3 cellular contexts compared by ENCODE assay signal in the genomic region with DNA sequence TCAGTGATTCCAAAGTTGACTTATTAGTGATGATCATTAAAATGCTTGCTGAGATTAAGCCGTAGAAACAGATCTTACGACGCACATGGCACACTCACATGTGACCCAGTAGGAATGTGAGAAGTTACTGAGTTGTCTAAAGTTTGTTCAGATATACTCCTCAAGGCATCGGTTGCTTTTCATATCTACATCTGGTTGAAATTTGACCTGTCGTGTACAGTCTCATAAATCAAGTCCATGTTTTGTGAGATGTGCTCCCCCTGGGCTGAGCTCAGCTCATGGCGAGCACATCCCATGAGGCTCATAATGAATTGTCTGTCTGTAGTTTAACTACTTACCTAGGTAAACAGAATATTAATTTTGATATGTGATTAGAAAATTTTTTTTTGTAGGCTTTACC.
A peak's percentile ranks its signal among the peaks of the same experiment; 100 is the strongest.
TF ChIP-seq lines count a peak whose summit lies in the region.

No MANE protein-coding gene starts in this region.

TF ChIP-seq in SK-N-SH treated with all-trans-retinoic acid at 6 μM for 48 hours, 23 proteins besides CTCF, POLR2A, EP300 and RAD21 (continued from another document):
- TF ChIP-seq GLIS3 (CRISPR knock-in tag; IDR thresholded peaks at IDR 0.05) = no peak
- no peak for TF ChIP-seq ZFP3 (CRISPR knock-in tag; IDR thresholded peaks at IDR 0.05)
- TF ChIP-seq CSDC2 (CRISPR knock-in tag; IDR thresholded peaks at IDR 0.05) = no peak
- no peak for TF ChIP-seq ZNF8 (CRISPR knock-in tag; IDR thresholded peaks at IDR 0.05)
- TF ChIP-seq TOX (CRISPR knock-in tag; IDR thresholded peaks at IDR 0.05; ENCODE audit: borderline replicate concordance) = no peak
- TF ChIP-seq, protein P1, sequence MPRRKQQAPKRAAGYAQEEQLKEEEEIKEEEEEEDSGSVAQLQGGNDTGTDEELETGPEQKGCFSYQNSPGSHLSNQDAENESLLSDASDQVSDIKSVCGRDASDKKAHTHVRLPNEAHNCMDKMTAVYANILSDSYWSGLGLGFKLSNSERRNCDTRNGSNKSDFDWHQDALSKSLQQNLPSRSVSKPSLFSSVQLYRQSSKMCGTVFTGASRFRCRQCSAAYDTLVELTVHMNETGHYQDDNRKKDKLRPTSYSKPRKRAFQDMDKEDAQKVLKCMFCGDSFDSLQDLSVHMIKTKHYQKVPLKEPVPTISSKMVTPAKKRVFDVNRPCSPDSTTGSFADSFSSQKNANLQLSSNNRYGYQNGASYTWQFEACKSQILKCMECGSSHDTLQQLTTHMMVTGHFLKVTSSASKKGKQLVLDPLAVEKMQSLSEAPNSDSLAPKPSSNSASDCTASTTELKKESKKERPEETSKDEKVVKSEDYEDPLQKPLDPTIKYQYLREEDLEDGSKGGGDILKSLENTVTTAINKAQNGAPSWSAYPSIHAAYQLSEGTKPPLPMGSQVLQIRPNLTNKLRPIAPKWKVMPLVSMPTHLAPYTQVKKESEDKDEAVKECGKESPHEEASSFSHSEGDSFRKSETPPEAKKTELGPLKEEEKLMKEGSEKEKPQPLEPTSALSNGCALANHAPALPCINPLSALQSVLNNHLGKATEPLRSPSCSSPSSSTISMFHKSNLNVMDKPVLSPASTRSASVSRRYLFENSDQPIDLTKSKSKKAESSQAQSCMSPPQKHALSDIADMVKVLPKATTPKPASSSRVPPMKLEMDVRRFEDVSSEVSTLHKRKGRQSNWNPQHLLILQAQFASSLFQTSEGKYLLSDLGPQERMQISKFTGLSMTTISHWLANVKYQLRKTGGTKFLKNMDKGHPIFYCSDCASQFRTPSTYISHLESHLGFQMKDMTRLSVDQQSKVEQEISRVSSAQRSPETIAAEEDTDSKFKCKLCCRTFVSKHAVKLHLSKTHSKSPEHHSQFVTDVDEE (CRISPR knock-in tag; IDR thresholded peaks at IDR 0.05) = no peak
- TF ChIP-seq, protein P2, sequence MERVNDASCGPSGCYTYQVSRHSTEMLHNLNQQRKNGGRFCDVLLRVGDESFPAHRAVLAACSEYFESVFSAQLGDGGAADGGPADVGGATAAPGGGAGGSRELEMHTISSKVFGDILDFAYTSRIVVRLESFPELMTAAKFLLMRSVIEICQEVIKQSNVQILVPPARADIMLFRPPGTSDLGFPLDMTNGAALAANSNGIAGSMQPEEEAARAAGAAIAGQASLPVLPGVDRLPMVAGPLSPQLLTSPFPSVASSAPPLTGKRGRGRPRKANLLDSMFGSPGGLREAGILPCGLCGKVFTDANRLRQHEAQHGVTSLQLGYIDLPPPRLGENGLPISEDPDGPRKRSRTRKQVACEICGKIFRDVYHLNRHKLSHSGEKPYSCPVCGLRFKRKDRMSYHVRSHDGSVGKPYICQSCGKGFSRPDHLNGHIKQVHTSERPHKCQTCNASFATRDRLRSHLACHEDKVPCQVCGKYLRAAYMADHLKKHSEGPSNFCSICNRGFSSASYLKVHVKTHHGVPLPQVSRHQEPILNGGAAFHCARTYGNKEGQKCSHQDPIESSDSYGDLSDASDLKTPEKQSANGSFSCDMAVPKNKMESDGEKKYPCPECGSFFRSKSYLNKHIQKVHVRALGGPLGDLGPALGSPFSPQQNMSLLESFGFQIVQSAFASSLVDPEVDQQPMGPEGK (CRISPR knock-in tag; IDR thresholded peaks at IDR 0.05; ENCODE audit: borderline replicate concordance) = no peak

TF ChIP-seq in SK-N-SH, 30 proteins besides CTCF, POLR2A, EP300 and RAD21 (continued from another document):
- TF ChIP-seq POLR2AphosphoS5 (IDR thresholded peaks at IDR 0.05; ENCODE audit: low read depth, low read length) (no peak), RXRA (IDR thresholded peaks at IDR 0.05; ENCODE audit: borderline replicate concordance, low read depth) (no peak), JUND (IDR thresholded peaks at IDR 0.05) (no peak), RFX5 (IDR thresholded peaks at IDR 0.05; ENCODE audit: low read length) (no peak), MXI1 (IDR thresholded peaks at IDR 0.05; ENCODE audit: low read depth, low read length) (no peak), NRF1 (IDR thresholded peaks at IDR 0.05; ENCODE audit: low read depth, low read length) (no peak), SIN3A (IDR thresholded peaks at IDR 0.05; ENCODE audit: borderline replicate concordance, low read depth, low read length) (no peak), TAF1 (IDR thresholded peaks at IDR 0.05; ENCODE audit: borderline replicate concordance, low read depth, low read length) (no peak), FOSL2 (IDR thresholded peaks at IDR 0.05; ENCODE audit: borderline replicate concordance, low read depth) (no peak), YY1 (IDR thresholded peaks at IDR 0.05; ENCODE audit: low read depth) (no peak), TCF12 (IDR thresholded peaks at IDR 0.05) (no peak)
- TF ChIP-seq, protein P3, sequence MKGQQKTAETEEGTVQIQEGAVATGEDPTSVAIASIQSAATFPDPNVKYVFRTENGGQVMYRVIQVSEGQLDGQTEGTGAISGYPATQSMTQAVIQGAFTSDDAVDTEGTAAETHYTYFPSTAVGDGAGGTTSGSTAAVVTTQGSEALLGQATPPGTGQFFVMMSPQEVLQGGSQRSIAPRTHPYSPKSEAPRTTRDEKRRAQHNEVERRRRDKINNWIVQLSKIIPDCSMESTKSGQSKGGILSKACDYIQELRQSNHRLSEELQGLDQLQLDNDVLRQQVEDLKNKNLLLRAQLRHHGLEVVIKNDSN (IDR thresholded peaks at IDR 0.05; ENCODE audit: borderline replicate concordance, low read depth) = no peak
- TF ChIP-seq, protein P4, sequence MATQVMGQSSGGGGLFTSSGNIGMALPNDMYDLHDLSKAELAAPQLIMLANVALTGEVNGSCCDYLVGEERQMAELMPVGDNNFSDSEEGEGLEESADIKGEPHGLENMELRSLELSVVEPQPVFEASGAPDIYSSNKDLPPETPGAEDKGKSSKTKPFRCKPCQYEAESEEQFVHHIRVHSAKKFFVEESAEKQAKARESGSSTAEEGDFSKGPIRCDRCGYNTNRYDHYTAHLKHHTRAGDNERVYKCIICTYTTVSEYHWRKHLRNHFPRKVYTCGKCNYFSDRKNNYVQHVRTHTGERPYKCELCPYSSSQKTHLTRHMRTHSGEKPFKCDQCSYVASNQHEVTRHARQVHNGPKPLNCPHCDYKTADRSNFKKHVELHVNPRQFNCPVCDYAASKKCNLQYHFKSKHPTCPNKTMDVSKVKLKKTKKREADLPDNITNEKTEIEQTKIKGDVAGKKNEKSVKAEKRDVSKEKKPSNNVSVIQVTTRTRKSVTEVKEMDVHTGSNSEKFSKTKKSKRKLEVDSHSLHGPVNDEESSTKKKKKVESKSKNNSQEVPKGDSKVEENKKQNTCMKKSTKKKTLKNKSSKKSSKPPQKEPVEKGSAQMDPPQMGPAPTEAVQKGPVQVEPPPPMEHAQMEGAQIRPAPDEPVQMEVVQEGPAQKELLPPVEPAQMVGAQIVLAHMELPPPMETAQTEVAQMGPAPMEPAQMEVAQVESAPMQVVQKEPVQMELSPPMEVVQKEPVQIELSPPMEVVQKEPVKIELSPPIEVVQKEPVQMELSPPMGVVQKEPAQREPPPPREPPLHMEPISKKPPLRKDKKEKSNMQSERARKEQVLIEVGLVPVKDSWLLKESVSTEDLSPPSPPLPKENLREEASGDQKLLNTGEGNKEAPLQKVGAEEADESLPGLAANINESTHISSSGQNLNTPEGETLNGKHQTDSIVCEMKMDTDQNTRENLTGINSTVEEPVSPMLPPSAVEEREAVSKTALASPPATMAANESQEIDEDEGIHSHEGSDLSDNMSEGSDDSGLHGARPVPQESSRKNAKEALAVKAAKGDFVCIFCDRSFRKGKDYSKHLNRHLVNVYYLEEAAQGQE (IDR thresholded peaks at IDR 0.05; ENCODE audit: low read depth, low read length) = no peak

TF ChIP-seq in K562, 482 proteins besides CTCF, POLR2A, EP300 and RAD21 (continued from another document):
- TF ChIP-seq, protein P5, sequence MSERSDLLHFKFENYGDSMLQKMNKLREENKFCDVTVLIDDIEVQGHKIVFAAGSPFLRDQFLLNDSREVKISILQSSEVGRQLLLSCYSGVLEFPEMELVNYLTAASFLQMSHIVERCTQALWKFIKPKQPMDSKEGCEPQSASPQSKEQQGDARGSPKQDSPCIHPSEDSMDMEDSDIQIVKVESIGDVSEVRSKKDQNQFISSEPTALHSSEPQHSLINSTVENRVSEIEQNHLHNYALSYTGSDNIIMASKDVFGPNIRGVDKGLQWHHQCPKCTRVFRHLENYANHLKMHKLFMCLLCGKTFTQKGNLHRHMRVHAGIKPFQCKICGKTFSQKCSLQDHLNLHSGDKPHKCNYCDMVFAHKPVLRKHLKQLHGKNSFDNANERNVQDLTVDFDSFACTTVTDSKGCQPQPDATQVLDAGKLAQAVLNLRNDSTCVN (CRISPR knock-in tag; IDR thresholded peaks at IDR 0.05) = no peak
- TF ChIP-seq, protein P6, sequence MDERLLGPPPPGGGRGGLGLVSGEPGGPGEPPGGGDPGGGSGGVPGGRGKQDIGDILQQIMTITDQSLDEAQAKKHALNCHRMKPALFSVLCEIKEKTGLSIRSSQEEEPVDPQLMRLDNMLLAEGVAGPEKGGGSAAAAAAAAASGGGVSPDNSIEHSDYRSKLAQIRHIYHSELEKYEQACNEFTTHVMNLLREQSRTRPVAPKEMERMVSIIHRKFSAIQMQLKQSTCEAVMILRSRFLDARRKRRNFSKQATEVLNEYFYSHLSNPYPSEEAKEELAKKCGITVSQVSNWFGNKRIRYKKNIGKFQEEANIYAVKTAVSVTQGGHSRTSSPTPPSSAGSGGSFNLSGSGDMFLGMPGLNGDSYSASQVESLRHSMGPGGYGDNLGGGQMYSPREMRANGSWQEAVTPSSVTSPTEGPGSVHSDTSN (CRISPR knock-in tag; IDR thresholded peaks at IDR 0.05; ENCODE audit: low read depth) = no peak
- TF ChIP-seq, protein P6 (tag; conservative IDR thresholded peaks at IDR 0.05; ENCODE audit: low read depth) = peak; percentile 80
- TF ChIP-seq HSF4 (CRISPR knock-in tag; IDR thresholded peaks at IDR 0.05; ENCODE audit: borderline replicate concordance) = no peak
